ENCODE assay signal across 9 cellular contexts in genomic region chr7:152158801-152159587, GRCh38.
DNase-seq lines count a peak whose midpoint lies in the region; ATAC-seq and TF ChIP-seq lines count a peak whose summit lies in the region.
"Had no signal": no experiment of that assay in that cellular context is flagged by ENCODE, and none has a peak within 500 bp of the region (broad histone marks: within the 10 kb centered on the region; RNA-seq: fewer than 3 reads in every experiment).

No MANE protein-coding gene starts in this region.

- ATAC-seq in GM18505 (IDR thresholded peaks at IDR 0.05; ENCODE audit: unreplicated experiment) (peak; percentile 90), GM21528 (IDR thresholded peaks at IDR 0.05; ENCODE audit: low FRiP score, unreplicated experiment) (peak; percentile 89), HG03521 (IDR thresholded peaks at IDR 0.05; ENCODE audit: unreplicated experiment) (peak; percentile 87)

- no peak for TF ChIP-seq POLR2A in GM18505 (IDR thresholded peaks at IDR 0.05; ENCODE audit: borderline replicate concordance, extremely low read depth, insufficient read depth, insufficient read length)

- TF ChIP-seq CTCF in epithelial cell of esophagus (IDR thresholded peaks at IDR 0.05; ENCODE audit: insufficient read depth, low read depth, low read length, missing control alignments) (no peak), coronary artery (IDR thresholded peaks at IDR 0.05) (no peak)

- DNase-seq in epithelial cell of esophagus (ENCODE audit: low read depth) = peak; percentile 10
- DNase-seq in coronary artery (ENCODE audit: low spot score) = no peak
- DNase-seq in activated CD8-positive, alpha-beta memory T cell treated with anti-CD3 and anti-CD28 coated beads, Interleukin-2, amount 50 U/mL, for 48 hours = no peak
- no peak for DNase-seq in stimulated activated CD4-positive, alpha-beta T cell treated with anti-CD3 and anti-CD28 coated beads, Interleukin-2, amount 100 ng/mL, for 24 hours
- DNase-seq in NCI-H748 treated with DMSO at 0.1 percent for 48 hours (lab: John Stamatoyannopoulos, UW) = no peak

- H3K4me3 ChIP-seq in epithelial cell of esophagus (ENCODE audit: low read length) (no peak overlapping the region), coronary artery (no peak overlapping the region)

- H3K27ac ChIP-seq in coronary artery = no peak overlapping the region
- H3K27ac ChIP-seq: parathyroid adenoma had no signal
